ENCODE assay signal across 8 cellular contexts in the genomic region with DNA sequence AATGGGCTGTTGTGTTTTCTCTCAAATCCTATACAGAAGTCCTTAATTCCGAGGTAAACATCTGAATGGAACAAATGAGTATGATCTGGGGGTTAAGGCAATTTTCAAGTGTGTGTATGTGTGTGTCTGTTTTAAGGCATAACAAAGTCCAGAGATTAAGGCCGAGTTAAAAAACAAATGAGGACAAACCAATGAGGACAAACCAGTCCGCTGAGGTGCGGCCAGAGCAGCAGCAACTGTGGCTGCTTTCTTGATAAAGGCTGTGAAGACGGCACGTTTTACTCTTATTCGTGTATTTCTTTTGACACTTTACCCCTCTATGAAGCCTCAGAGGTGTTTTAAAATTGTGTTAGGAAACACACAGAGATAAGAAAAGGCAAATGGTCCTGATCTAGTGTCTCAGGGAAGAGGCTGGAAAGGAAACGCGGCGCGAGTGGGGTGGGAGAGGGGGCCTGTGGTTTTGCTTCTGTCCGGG. TPM values are rescaled to one million over a fixed set of nuclear protein-coding genes. Genes with fewer than 3 reads are reported as not detected.
DNase-seq lines count a peak whose midpoint lies in the region; FAIRE-seq and TF ChIP-seq lines count a peak whose summit lies in the region.

No MANE protein-coding gene starts in this region.

- H3K36me3 ChIP-seq in ES-I3 (ENCODE audit: insufficient read depth, low read length) (no peaks in the 10 kb centered on the region; the same call in 1 of the 2 replicates), SJSA1 (peaks cover 11% of the 10 kb centered on the region), prostate gland (no peaks in the 10 kb centered on the region)

- DNase-seq in SJSA1 (ENCODE audit: low read depth in 1 of 2, low spot score in 2 of 2) (no peak), fibroblast of villous mesenchyme (ENCODE audit: low read depth) (peak; percentile 60), prostate gland (ENCODE audit: low spot score) (no peak), NCI-H226 (no peak), NCI-H2081 treated with DMSO at 0.1 percent for 48 hours (lab: John Stamatoyannopoulos, UW) (no peak), RCC 7860 (ENCODE audit: low spot score) (no peak)
- DNase-seq in activated CD4-positive, CD25-positive, alpha-beta regulatory T cell (lab: John Stamatoyannopoulos, UW) = no peak

- H3K4me3 ChIP-seq in SJSA1 = peak overlapping the region; percentile 78
- H3K4me3 ChIP-seq in fibroblast of villous mesenchyme (ENCODE audit: low read depth, low read length) = peak overlapping the region; percentile 75
- peak overlapping the region; percentile 74 to 82 for H3K4me3 ChIP-seq in prostate gland

- peak overlapping the region; percentile 96 for H3K9ac ChIP-seq in ES-I3 (ENCODE audit: low read depth, low read length)

- intact Hi-C loops in prostate gland (cut with DNase I) = loop anchor here (5.0 to 10.0 kb wide), 3 partner anchors 76 to 686 kb away; no protein-coding TSS in a partner anchor

- peak overlapping the region; percentile 89 for H3K27ac ChIP-seq in SJSA1
- H3K27ac ChIP-seq in prostate gland = peak overlapping the region; percentile 98 to 99

- 5% methylated on average over 12 of the region's 12 CpGs for WGBS in prostate gland

- TF ChIP-seq CTCF in fibroblast of villous mesenchyme (IDR thresholded peaks at IDR 0.05; ENCODE audit: insufficient read depth, low read depth, low read length) = no peak
- no peak for TF ChIP-seq CTCF in prostate gland (IDR thresholded peaks at IDR 0.05)

- H3K9me3 ChIP-seq in ES-I3 (ENCODE audit: control insufficient read depth, insufficient read depth, low read length) (no peaks in the 10 kb centered on the region), SJSA1 (replicated peaks) (no peaks in the 10 kb centered on the region), prostate gland (no peaks in the 10 kb centered on the region)

- no peaks in the 10 kb centered on the region for H3K4me1 ChIP-seq in ES-I3 (ENCODE audit: insufficient read depth, low read length)
- peaks cover 10% of the 10 kb centered on the region for H3K4me1 ChIP-seq in SJSA1 (replicated peaks)
- peaks cover 6% of the 10 kb centered on the region for H3K4me1 ChIP-seq in prostate gland (replicated peaks)

- H3K27me3 ChIP-seq in SJSA1 (replicated peaks) (no peaks in the 10 kb centered on the region), prostate gland (replicated peaks; ENCODE audit: insufficient read depth) (no peaks in the 10 kb centered on the region)

- FAIRE-seq in RCC 7860 (lab: Jason Lieb, UNC) = no peak

- no peak for TF ChIP-seq POLR2A in prostate gland (IDR thresholded peaks at IDR 0.05)

RNA-seq across cellular contexts. Expression of a gene that starts 0.5 kb away (rescaled TPM):
- 108 and 135 TPM in 2 replicates for total RNA-seq in SJSA1 (2014; rRNA removed; shearing (Covaris generic))
- total RNA-seq in fibroblast of villous mesenchyme (53.1 and 118 TPM in 2 replicates), prostate gland (10 to 100 TPM; 29.3 to 45.4 TPM)
